Comparison of ENCODE assay signal across 16 cellular contexts in genomic region chr20:2462484-2462883, GRCh38. TPM values are rescaled to one million over a fixed set of nuclear protein-coding genes. Genes with fewer than 3 reads are reported as not detected.
DNase-seq lines count a peak whose midpoint lies in the region; ATAC-seq and TF ChIP-seq lines count a peak whose summit lies in the region.
"Had no signal": no experiment of that assay in that cellular context is flagged by ENCODE, and none has a peak within 500 bp of the region (broad histone marks: within the 10 kb centered on the region; RNA-seq: fewer than 3 reads in every experiment).

No MANE protein-coding gene starts in this region.

- POLR2A ChIA-PET in HEK293 (lab: Yijun Ruan, JAX): interaction anchor here (0.7 to 7.6 kb wide), 3 partner anchors 7 to 221 kb away, joined by 3 to 51 read pairs (median 3); partner anchors contain the start of gene SNRPB
- POLR2A ChIA-PET in T-cell (lab: Charles Lee): no interaction called here
- POLR2A ChIA-PET in activated CD4-positive, alpha-beta memory T cell treated with anti-CD3 and anti-CD28 coated beads, Interleukin-2, amount 10 ng/mL, durations not matched to agents 7 days and 5 days (lab: Charles Lee): no interaction called here

- peaks cover 72 to 78% of the 10 kb centered on the region in 2 experiments for H3K36me3 ChIP-seq in HEK293 (ENCODE audit: control insufficient read depth in 2 of 2, insufficient read depth in 1 of 2, low read length in 2 of 2)
- H3K36me3 ChIP-seq in endodermal cell (ENCODE audit: control insufficient read depth, insufficient read depth, low read length): peaks cover 89% of the 10 kb centered on the region

- 97% methylated on average over 3 of the region's 3 CpGs; no CpG with 5 or more reads in 1 of the 2 experiments for WGBS in endodermal cell (ENCODE audit: insufficient coverage in 1 of 2, insufficient read length in 1 of 2), 2 experiments

- H3K27ac Mint-ChIP-seq in activated T-cell treated with anti-CD3 and anti-CD28 coated beads, Interleukin-2, amount 50 U/mL, for 24 hours: peak overlapping the region; percentile 79
- no peak overlapping the region for H3K27ac Mint-ChIP-seq in endodermal cell
- H3K27ac Mint-ChIP-seq in stimulated activated effector memory CD8-positive, alpha-beta T cell treated with anti-CD3 and anti-CD28 coated beads, Interleukin-12 subunit alpha, Interleukin-12 subunit beta, amount 100 ng/mL, for 72 hours: peak overlapping the region; percentile 32
- H3K27ac Mint-ChIP-seq in T-cell: no peak overlapping the region
- no peak overlapping the region for H3K27ac Mint-ChIP-seq in activated CD4-positive, alpha-beta memory T cell treated with anti-CD3 and anti-CD28 coated beads, Interleukin-2, amount 10 ng/mL, durations not matched to agents 7 days and 5 days
- H3K27ac Mint-ChIP-seq: GM23338 had no signal

- no peak for DNase-seq in activated T-cell treated with anti-CD3 and anti-CD28 coated beads, Interleukin-2, amount 50 U/mL, for 24 hours
- DNase-seq in activated T-cell treated with anti-CD3 and anti-CD28 coated beads, Interleukin-2, amount 50 U/mL, for 48 hours: no peak
- DNase-seq in endodermal cell: peak; percentile 24
- DNase-seq in stimulated activated effector memory CD8-positive, alpha-beta T cell treated with anti-CD3 and anti-CD28 coated beads, Interleukin-12 subunit alpha, Interleukin-12 subunit beta, amount 100 ng/mL, for 72 hours (ENCODE audit: low spot score in 2 of 2): no peak
- DNase-seq in T-cell: no peak
- DNase-seq in activated CD4-positive, alpha-beta memory T cell treated with anti-CD3 and anti-CD28 coated beads, Interleukin-2, amount 10 ng/mL, durations not matched to agents 7 days and 5 days: no peak
- DNase-seq: 8988T; CD4-positive, alpha-beta memory T cell; DMS79 treated with DMSO at 0.1 percent for 48 hours; GF-D8; HCEC 1CT had no signal

- no peak overlapping the region for H3K4me3 Mint-ChIP-seq in activated T-cell treated with anti-CD3 and anti-CD28 coated beads, Interleukin-2, amount 50 U/mL, for 24 hours
- H3K4me3 Mint-ChIP-seq in endodermal cell (no peak overlapping the region), T-cell (no peak overlapping the region)
- H3K4me3 Mint-ChIP-seq in stimulated activated effector memory CD8-positive, alpha-beta T cell treated with anti-CD3 and anti-CD28 coated beads, Interleukin-12 subunit alpha, Interleukin-12 subunit beta, amount 100 ng/mL, for 72 hours: no peak overlapping the region
- no peak overlapping the region for H3K4me3 Mint-ChIP-seq in activated CD4-positive, alpha-beta memory T cell treated with anti-CD3 and anti-CD28 coated beads, Interleukin-2, amount 10 ng/mL, durations not matched to agents 7 days and 5 days
- H3K4me3 Mint-ChIP-seq: CD14-positive monocyte; CD4-positive, alpha-beta memory T cell; GM23338 had no signal

- H3K27ac ChIP-seq in HEK293 (ENCODE audit: extremely low read depth, low read depth, low read length) (no peak overlapping the region; the same call in 1 of the 2 replicates), endodermal cell (ENCODE audit: low read depth, low read length) (no peak overlapping the region)
- H3K27ac ChIP-seq: BLaER1 had no signal

- H3K36me3 Mint-ChIP-seq in activated T-cell treated with anti-CD3 and anti-CD28 coated beads, Interleukin-2, amount 50 U/mL, for 24 hours (ENCODE audit: low read depth): peaks cover 98% of the 10 kb centered on the region
- H3K36me3 Mint-ChIP-seq in endodermal cell (ENCODE audit: low read depth) (peaks cover 85% of the 10 kb centered on the region), T-cell (peaks cover 73% of the 10 kb centered on the region)
- peaks cover 100% of the 10 kb centered on the region for H3K36me3 Mint-ChIP-seq in stimulated activated effector memory CD8-positive, alpha-beta T cell treated with anti-CD3 and anti-CD28 coated beads, Interleukin-12 subunit alpha, Interleukin-12 subunit beta, amount 100 ng/mL, for 72 hours
- peaks cover 81% of the 10 kb centered on the region for H3K36me3 Mint-ChIP-seq in activated CD4-positive, alpha-beta memory T cell treated with anti-CD3 and anti-CD28 coated beads, Interleukin-2, amount 10 ng/mL, durations not matched to agents 7 days and 5 days (ENCODE audit: low read depth)

- no peak for ATAC-seq in stimulated activated effector memory CD8-positive, alpha-beta T cell treated with anti-CD3 and anti-CD28 coated beads, Interleukin-12 subunit alpha, Interleukin-12 subunit beta, amount 100 ng/mL, for 72 hours
- ATAC-seq in T-cell (replicated peaks in 1 of 4) (no peak), GM21723 (IDR thresholded peaks at IDR 0.05; ENCODE audit: unreplicated experiment) (no peak)
- ATAC-seq: GM23338 had no signal

- CTCF ChIA-PET in HEK293 (lab: Yijun Ruan, JAX): interaction anchor here (0.6 to 2.0 kb wide), 3 partner anchors 9 to 1350 kb away, joined by 3 to 12 read pairs (median 4); no protein-coding TSS in a partner anchor
- CTCF ChIA-PET in T-cell (lab: Charles Lee): no interaction called here
- CTCF ChIA-PET in activated CD4-positive, alpha-beta memory T cell treated with anti-CD3 and anti-CD28 coated beads, Interleukin-2, amount 10 ng/mL, durations not matched to agents 7 days and 5 days (lab: Charles Lee): interaction anchor here (2.2 kb wide), 1 partner anchor 11 kb away, joined by 9 read pairs; no protein-coding TSS in a partner anchor

- no peaks in the 10 kb centered on the region for H3K27me3 ChIP-seq in endodermal cell (ENCODE audit: control insufficient read depth, insufficient read depth, low read length, poor library complexity, severe bottlenecking)
- H3K27me3 ChIP-seq: BLaER1 had no signal

- H3K9me3 ChIP-seq in HEK293 (ENCODE audit: control insufficient read depth, insufficient read depth, low read depth, low read length) (no peaks in the 10 kb centered on the region), endodermal cell (ENCODE audit: control insufficient read depth, low read length) (no peaks in the 10 kb centered on the region)
- H3K9me3 ChIP-seq: BLaER1 had no signal

- no peaks in the 10 kb centered on the region for H3K27me3 Mint-ChIP-seq in activated T-cell treated with anti-CD3 and anti-CD28 coated beads, Interleukin-2, amount 50 U/mL, for 24 hours
- H3K27me3 Mint-ChIP-seq in endodermal cell (ENCODE audit: insufficient read depth) (no peaks in the 10 kb centered on the region), T-cell (no peaks in the 10 kb centered on the region)
- no peaks in the 10 kb centered on the region for H3K27me3 Mint-ChIP-seq in activated CD4-positive, alpha-beta memory T cell treated with anti-CD3 and anti-CD28 coated beads, Interleukin-2, amount 10 ng/mL, durations not matched to agents 7 days and 5 days
- H3K27me3 Mint-ChIP-seq: CD4-positive, alpha-beta memory T cell had no signal

- H3K4me1 ChIP-seq in HEK293 (ENCODE audit: control insufficient read depth, insufficient read depth, low read length) (no peaks in the 10 kb centered on the region), endodermal cell (ENCODE audit: control insufficient read depth, insufficient read depth, low read length) (no peaks in the 10 kb centered on the region)

- no peaks in the 10 kb centered on the region for H3K9me3 Mint-ChIP-seq in activated T-cell treated with anti-CD3 and anti-CD28 coated beads, Interleukin-2, amount 50 U/mL, for 24 hours
- H3K9me3 Mint-ChIP-seq in endodermal cell: no peaks in the 10 kb centered on the region
- no peaks in the 10 kb centered on the region for H3K9me3 Mint-ChIP-seq in stimulated activated effector memory CD8-positive, alpha-beta T cell treated with anti-CD3 and anti-CD28 coated beads, Interleukin-12 subunit alpha, Interleukin-12 subunit beta, amount 100 ng/mL, for 72 hours
- no peaks in the 10 kb centered on the region for H3K9me3 Mint-ChIP-seq in T-cell
- no peaks in the 10 kb centered on the region for H3K9me3 Mint-ChIP-seq in activated CD4-positive, alpha-beta memory T cell treated with anti-CD3 and anti-CD28 coated beads, Interleukin-2, amount 10 ng/mL, durations not matched to agents 7 days and 5 days
- H3K9me3 Mint-ChIP-seq: CD14-positive monocyte; CD4-positive, alpha-beta memory T cell; GM23338 had no signal

- no peak for TF ChIP-seq CTCF in HEK293 (tag by site-specific recombination; IDR thresholded peaks at IDR 0.05)
- TF ChIP-seq CTCF in endodermal cell (conservative IDR thresholded peaks at IDR 0.05): no peak

- H3K4me1 Mint-ChIP-seq in activated T-cell treated with anti-CD3 and anti-CD28 coated beads, Interleukin-2, amount 50 U/mL, for 24 hours (ENCODE audit: low read depth): peaks cover 52% of the 10 kb centered on the region
- no peaks in the 10 kb centered on the region for H3K4me1 Mint-ChIP-seq in endodermal cell
- peaks cover 21% of the 10 kb centered on the region for H3K4me1 Mint-ChIP-seq in stimulated activated effector memory CD8-positive, alpha-beta T cell treated with anti-CD3 and anti-CD28 coated beads, Interleukin-12 subunit alpha, Interleukin-12 subunit beta, amount 100 ng/mL, for 72 hours
- peaks cover 5 to 13% (median 8%) of the 10 kb centered on the region in 3 donors for H3K4me1 Mint-ChIP-seq in T-cell
- H3K4me1 Mint-ChIP-seq in activated CD4-positive, alpha-beta memory T cell treated with anti-CD3 and anti-CD28 coated beads, Interleukin-2, amount 10 ng/mL, durations not matched to agents 7 days and 5 days: peaks cover 15% of the 10 kb centered on the region

- no peak overlapping the region for H3K4me3 ChIP-seq in HEK293 (ENCODE audit: low read depth, low read length)
- H3K4me3 ChIP-seq in endodermal cell (ENCODE audit: low read length): no peak overlapping the region
- H3K4me3 ChIP-seq: BLaER1, GM23338 had no signal

- no peak overlapping the region for H3K9ac ChIP-seq in endodermal cell (ENCODE audit: extremely low read depth, low read length, poor library complexity, severe bottlenecking)
- H3K9ac ChIP-seq: BLaER1 had no signal

RNA-seq across cellular contexts. Expression of gene SNRPB, which starts 8.1 kb away (rescaled TPM):
- 100 to 1,000 TPM; 277 to 310 TPM for total RNA-seq in endodermal cell
- 339 TPM for polyA plus RNA-seq in endodermal cell (2013, experiment 1 of 2)
- polyA plus RNA-seq in endodermal cell (2013, experiment 2 of 2): 323 TPM
- total RNA-seq in T-cell: 100 to 1,000 TPM; 120 to 139 (median 128) TPM
- total RNA-seq in activated CD4-positive, alpha-beta memory T cell treated with anti-CD3 and anti-CD28 coated beads, Interleukin-2, amount 10 ng/mL, durations not matched to agents 7 days and 5 days: 100 to 1,000 TPM; 310 TPM

RNA-seq across cellular contexts. Expression of gene ZNF343, which starts 46.2 kb away (rescaled TPM):
- total RNA-seq in endodermal cell: 10 to 100 TPM in 1 of 2 donors, 1 to 10 TPM in 1; 6.9 to 10.1 TPM
- 6.7 TPM for polyA plus RNA-seq in endodermal cell (2013, experiment 1 of 2)
- polyA plus RNA-seq in endodermal cell (2013, experiment 2 of 2): 5.4 TPM
- total RNA-seq in T-cell: 10 to 100 TPM in 4 of 5 donors, 1 to 10 TPM in 1; 7.6 to 14.2 (median 10.9) TPM
- 1 to 10 TPM; 6.2 to 8.8 TPM for total RNA-seq in activated CD4-positive, alpha-beta memory T cell treated with anti-CD3 and anti-CD28 coated beads, Interleukin-2, amount 10 ng/mL, durations not matched to agents 7 days and 5 days

Comparison
In these comparisons a context has a peak if more than half of its experiments do, and no peak if none do; other contexts are left out.
1. H3K27ac Mint-ChIP-seq: peak in activated T-cell treated with anti-CD3 and anti-CD28 coated beads, Interleukin-2, amount 50 U/mL, for 24 hours (single experiment) and stimulated activated effector memory CD8-positive, alpha-beta T cell treated with anti-CD3 and anti-CD28 coated beads, Interleukin-12 subunit alpha, Interleukin-12 subunit beta, amount 100 ng/mL, for 72 hours (single experiment); none in endodermal cell (single experiment), T-cell (0 of 2) and activated CD4-positive, alpha-beta memory T cell treated with anti-CD3 and anti-CD28 coated beads, Interleukin-2, amount 10 ng/mL, durations not matched to agents 7 days and 5 days (single experiment).
2. CTCF ChIA-PET loops: an anchor here in HEK293 (0.6 to 2.0 kb wide) and activated CD4-positive, alpha-beta memory T cell treated with anti-CD3 and anti-CD28 coated beads, Interleukin-2, amount 10 ng/mL, durations not matched to agents 7 days and 5 days (2.2 kb wide); none called in T-cell.